ENCODE assay signal across 9 cellular contexts in the genomic region with DNA sequence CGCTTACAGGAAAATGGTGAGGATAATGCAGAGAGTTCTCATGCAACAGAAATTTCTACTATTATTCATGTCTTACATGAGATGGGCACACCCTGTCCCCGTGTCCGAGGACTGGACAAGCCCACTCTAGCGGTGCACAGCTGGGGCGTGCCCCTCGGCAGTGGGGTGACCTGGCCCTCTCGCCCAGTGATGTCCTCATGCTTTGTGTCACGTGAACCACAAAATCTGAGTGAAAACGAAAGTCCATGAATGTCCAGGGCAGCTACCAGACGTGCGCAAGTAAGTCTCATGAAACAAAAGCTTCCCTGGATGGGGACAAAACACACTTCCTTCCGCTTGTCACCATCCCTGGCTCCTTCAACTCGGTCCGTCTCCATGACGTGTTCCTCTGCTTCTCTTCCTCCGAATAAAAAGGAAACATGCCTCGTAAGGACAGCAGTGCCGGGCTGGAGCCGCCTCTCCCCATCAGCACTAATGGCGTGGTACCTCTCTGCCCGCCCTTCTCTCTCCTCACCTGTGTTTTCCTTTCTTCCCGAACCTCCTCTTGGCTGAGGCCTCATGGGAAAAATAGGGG. TPM values are rescaled to one million over a fixed set of nuclear protein-coding genes. Genes with fewer than 3 reads are reported as not detected.
DNase-seq lines count a peak whose midpoint lies in the region; ATAC-seq and TF ChIP-seq lines count a peak whose summit lies in the region.
"Had no signal": no experiment of that assay in that cellular context is flagged by ENCODE, and none has a peak within 500 bp of the region (broad histone marks: within the 10 kb centered on the region; RNA-seq: fewer than 3 reads in every experiment).

No MANE protein-coding gene starts in this region.

- DNase-seq in Caki2 (ENCODE audit: low read depth) = peak; percentile 58
- DNase-seq in RPMI8226 = peak; percentile 7
- no peak for DNase-seq in fibroblast of pulmonary artery (ENCODE audit: low read depth)
- no peak for DNase-seq in progenitor cell of endocrine pancreas (ENCODE audit: low spot score, unreplicated experiment)
- no peak for DNase-seq in NCI-H2107 (lab: John Stamatoyannopoulos, UW)
- DNase-seq in H9 = no peak

- no peak overlapping the region for H4K5ac ChIP-seq in H9 (ENCODE audit: insufficient read length, low read depth, low read length)

- H3K36me3 Mint-ChIP-seq in progenitor cell of endocrine pancreas (ENCODE audit: insufficient read depth) (no peaks in the 10 kb centered on the region), H9 (ENCODE audit: insufficient read depth in 1 of 3, low read depth in 3 of 3) (no peaks in the 10 kb centered on the region)

- H4K91ac ChIP-seq in H9 (ENCODE audit: insufficient read length, low read depth, low read length) = no peak overlapping the region

- no peak for ATAC-seq in GM21381 (IDR thresholded peaks at IDR 0.05; ENCODE audit: unreplicated experiment)
- no peak for ATAC-seq in GM21737 (IDR thresholded peaks at IDR 0.05; ENCODE audit: unreplicated experiment)

- H3T11ph ChIP-seq in H9 (ENCODE audit: low read length) = no peak overlapping the region

- no peak overlapping the region for H2BK15ac ChIP-seq in H9 (ENCODE audit: low read depth, low read length)

- H3K27me3 Mint-ChIP-seq in progenitor cell of endocrine pancreas (peaks cover 30% of the 10 kb centered on the region), H9 (ENCODE audit: low read depth) (peaks cover 17% of the 10 kb centered on the region)

- H3K4ac ChIP-seq in H9 (ENCODE audit: low read depth, low read length) = no peak overlapping the region

- H3K23ac ChIP-seq in H9 (ENCODE audit: insufficient read length, low read depth, low read length) = no peak overlapping the region

- H4K8ac ChIP-seq in H9 (replicated peaks; ENCODE audit: insufficient read length, low read depth, low read length) = no peak overlapping the region

- no peak overlapping the region for H3K27ac ChIP-seq in H9 (ENCODE audit: insufficient read length, low read depth, low read length)
- H3K27ac ChIP-seq: HL-60 had no signal

- in situ Hi-C loops in Caki2 (cut with HindIII; ENCODE audit: low pct_unique_long_range_greater_than_20kb, low sequenced_read_pairs) = no loop called here

- no peak overlapping the region for H2BK20ac ChIP-seq in H9 (ENCODE audit: low read depth, low read length, poor library complexity, severe bottlenecking)

- H2AFZ ChIP-seq in H9 (ENCODE audit: low read length) = no peak overlapping the region

- no CpG with 5 or more reads among the region's 22 CpGs for WGBS in H9 (ENCODE audit: extremely low coverage, insufficient read length, low lambda C conversion rate)

- peak overlapping the region; percentile 18 for H3K27ac Mint-ChIP-seq in progenitor cell of endocrine pancreas
- no peak overlapping the region for H3K27ac Mint-ChIP-seq in H9

- H2BK5ac ChIP-seq in H9 (ENCODE audit: insufficient read length, low read length) = no peak overlapping the region

- H3K4me2 ChIP-seq in H9 (ENCODE audit: insufficient read depth, insufficient read length, low read length) = no peak overlapping the region

- no peak overlapping the region for H2BK12ac ChIP-seq in H9 (ENCODE audit: insufficient read length, low read depth, low read length)

- TF ChIP-seq CTCF in fibroblast of pulmonary artery (IDR thresholded peaks at IDR 0.05; ENCODE audit: low read length, missing control alignments) = no peak
- no peak for TF ChIP-seq CTCF in progenitor cell of endocrine pancreas (IDR thresholded peaks at IDR 0.05; ENCODE audit: unreplicated experiment)
- TF ChIP-seq CTCF in H9 (conservative IDR thresholded peaks at IDR 0.05) = no peak

- H3K23me2 ChIP-seq in H9 (ENCODE audit: insufficient read length, low read depth, low read length, poor library complexity, severe bottlenecking) = no peaks in the 10 kb centered on the region

- no peak overlapping the region for H3K14ac ChIP-seq in H9 (ENCODE audit: insufficient read depth, low read length)

- no peak overlapping the region for H3K4me3 Mint-ChIP-seq in progenitor cell of endocrine pancreas (ENCODE audit: low read depth)
- H3K4me3 Mint-ChIP-seq in H9 = no peak overlapping the region

- H3K18ac ChIP-seq in H9 (ENCODE audit: insufficient read length, low read depth, low read length) = no peak overlapping the region

- H3K9me3 Mint-ChIP-seq in progenitor cell of endocrine pancreas (ENCODE audit: low read depth) (no peaks in the 10 kb centered on the region), H9 (peaks cover 0 to 2% of the 10 kb centered on the region in 2 experiments; a peak in 2 of 5 replicates)

- no peak overlapping the region for H3K9ac ChIP-seq in H9 (ENCODE audit: extremely low read depth, insufficient read length, low read length)

- no peaks in the 10 kb centered on the region for H3K9me3 ChIP-seq in H9 (ENCODE audit: control insufficient read depth, low read depth, low read length)

- peak overlapping the region; percentile 44 for H3K4me3 ChIP-seq in fibroblast of pulmonary artery (replicated peaks; ENCODE audit: low read depth, low read length)

- no peaks in the 10 kb centered on the region for H3K79me2 ChIP-seq in H9 (ENCODE audit: insufficient read depth, low read length)

- no peak overlapping the region for H3K56ac ChIP-seq in H9 (ENCODE audit: insufficient read length, low read depth, low read length)

- H3K79me1 ChIP-seq in H9 (ENCODE audit: insufficient read depth, low read depth, low read length, poor library complexity, severe bottlenecking) = no peaks in the 10 kb centered on the region

- no peaks in the 10 kb centered on the region for H4K20me1 ChIP-seq in H9 (ENCODE audit: control insufficient read depth, insufficient read depth, insufficient read length)

- H3K4me1 Mint-ChIP-seq in progenitor cell of endocrine pancreas (ENCODE audit: low read depth) (no peaks in the 10 kb centered on the region), H9 (peaks cover 15 to 30% of the 10 kb centered on the region in 2 experiments)

- peaks cover 3% of the 10 kb centered on the region; the same call in 1 of the 2 replicates for H3K4me1 ChIP-seq in H9 (ENCODE audit: insufficient read depth, low read length)

- no peak overlapping the region for H2BK120ac ChIP-seq in H9 (ENCODE audit: low read depth, low read length, poor library complexity, severe bottlenecking)

- no peak overlapping the region for H2AK5ac ChIP-seq in H9 (ENCODE audit: insufficient read length, low read length)

- no peaks in the 10 kb centered on the region for H3K27me3 ChIP-seq in H9 (ENCODE audit: insufficient read depth, low read length)

RNA-seq across cellular contexts. Expression of a gene that starts 45.6 kb away (rescaled TPM):
- 36.1 and 53.3 TPM in 2 replicates for total RNA-seq in Caki2 (2014; rRNA removed; shearing (Covaris generic); ENCODE audit: low replicate concordance)
- total RNA-seq in progenitor cell of endocrine pancreas = 228 and 235 TPM in 2 replicates
- 159 and 160 TPM in 2 replicates for total RNA-seq in H9 (2021)

Comparison
In these comparisons a context has a peak if more than half of its experiments do, and no peak if none do; other contexts are left out.
1. DNase-seq: peak in Caki2 (single experiment) and RPMI8226 (single experiment); none in fibroblast of pulmonary artery (single experiment), progenitor cell of endocrine pancreas (single experiment), NCI-H2107 (single experiment) and H9 (single experiment).